Comparison of ENCODE assay signal across 8 cellular contexts in genomic region chr18:3012920-3013810, GRCh38. TPM values are rescaled to one million over a fixed set of nuclear protein-coding genes. Genes with fewer than 3 reads are reported as not detected.
DNase-seq lines count a peak whose midpoint lies in the region; ATAC-seq and TF ChIP-seq lines count a peak whose summit lies in the region.

Gene LPIN2, minus strand, starts transcription at chr18:3013144. Its CDS starts 52,304 bp downstream, at chr18:2960840.

- peak in 1 of 6 experiments; percentile 20 for TF ChIP-seq CTCF in upper lobe of left lung (IDR thresholded peaks at IDR 0.05)

- H3K36me3 Mint-ChIP-seq in T-helper 1 cell treated with Interleukin-12 subunit alpha and Interleukin-12 subunit beta and Interleukin-4 antibody, amounts not matched to agents 30 μg/mL and 1 μg/mL, for 36 hours (ENCODE audit: low read depth) = peaks cover 28% of the 10 kb centered on the region

- peaks cover 0 to 17% (median 0%) of the 10 kb centered on the region in 4 donors for H3K36me3 ChIP-seq in upper lobe of left lung

- H3K4me1 Mint-ChIP-seq in T-helper 1 cell treated with Interleukin-12 subunit alpha and Interleukin-12 subunit beta and Interleukin-4 antibody, amounts not matched to agents 30 μg/mL and 1 μg/mL, for 36 hours (ENCODE audit: low read depth) = peaks cover 62% of the 10 kb centered on the region

- no peaks in the 10 kb centered on the region for H3K27me3 Mint-ChIP-seq in T-helper 1 cell treated with Interleukin-12 subunit alpha and Interleukin-12 subunit beta and Interleukin-4 antibody, amounts not matched to agents 30 μg/mL and 1 μg/mL, for 36 hours (ENCODE audit: low read depth)

- TF ChIP-seq EP300 in upper lobe of left lung (IDR thresholded peaks at IDR 0.05) = peak in 1 of 4 donors; percentile 17

- 1 to 2% methylated on average over 14 to 48 of the region's 93 CpGs for WGBS in upper lobe of left lung, 2 donors

- TF ChIP-seq POLR2A in upper lobe of left lung (IDR thresholded peaks at IDR 0.05) = peak in 2 of 4 donors; percentile 87 to 90

- peak; percentile 88 for ATAC-seq in GM18498 (IDR thresholded peaks at IDR 0.05; ENCODE audit: unreplicated experiment)
- ATAC-seq in HG02938 (IDR thresholded peaks at IDR 0.05; ENCODE audit: unreplicated experiment) = peak; percentile 90
- ATAC-seq in left cardiac atrium = peak; percentile 85 to 92
- peak; percentile 89 to 92 for ATAC-seq in upper lobe of left lung (ENCODE audit: low FRiP score in 2 of 2)

- peak within 1 kb of the TSS; percentile 66 to 99 (median 90) for H3K4me3 ChIP-seq in upper lobe of left lung

- no peaks in the 10 kb centered on the region for H3K9me3 Mint-ChIP-seq in T-helper 1 cell treated with Interleukin-12 subunit alpha and Interleukin-12 subunit beta and Interleukin-4 antibody, amounts not matched to agents 30 μg/mL and 1 μg/mL, for 36 hours

- intact Hi-C loops in left cardiac atrium (cut with DNase I) (no loop called here), posterior vena cava (cut with DNase I) (no loop called here)

- H3K4me3 Mint-ChIP-seq in T-helper 1 cell treated with Interleukin-12 subunit alpha and Interleukin-12 subunit beta and Interleukin-4 antibody, amounts not matched to agents 30 μg/mL and 1 μg/mL, for 36 hours = peak within 1 kb of the TSS; percentile 93

- peak; percentile 91 for DNase-seq in NCI-H1694 treated with DMSO at 0.1 percent for 48 hours (lab: John Stamatoyannopoulos, UW)
- peak; percentile 93 for DNase-seq in amniotic stem cell (lab: John Stamatoyannopoulos, UW)
- DNase-seq in left cardiac atrium = peak; percentile 98
- peak; percentile 100 for DNase-seq in posterior vena cava (ENCODE audit: low spot score)
- DNase-seq in upper lobe of left lung = peak; percentile 99 to 100

- peaks cover 69 to 81% (median 75%) of the 10 kb centered on the region in 4 donors for H3K4me1 ChIP-seq in upper lobe of left lung

- no peaks in the 10 kb centered on the region for H3K27me3 ChIP-seq in upper lobe of left lung

- peak within 1 kb of the TSS; percentile 94 to 100 (median 98) for H3K27ac ChIP-seq in upper lobe of left lung

- no peaks in the 10 kb centered on the region for H3K9me3 ChIP-seq in upper lobe of left lung

- peak within 1 kb of the TSS; percentile 87 for H3K27ac Mint-ChIP-seq in T-helper 1 cell treated with Interleukin-12 subunit alpha and Interleukin-12 subunit beta and Interleukin-4 antibody, amounts not matched to agents 30 μg/mL and 1 μg/mL, for 36 hours

RNA-seq across cellular contexts. Expression of gene LPIN2, which starts in this region (rescaled TPM):
- total RNA-seq in left cardiac atrium (10 to 100 TPM; 15.2 to 16.4 TPM), posterior vena cava (10 to 100 TPM; 23.8 to 27.3 TPM), upper lobe of left lung (100 to 1,000 TPM in 1 of 6 donors, 10 to 100 TPM in 5; 37.7 to 105 (median 57.3) TPM)

Comparison
In these comparisons a context has a peak if more than half of its experiments do, and no peak if none do; other contexts are left out.
1. Peak in every context shown above with its lines: DNase-seq, ATAC-seq, H3K4me3 ChIP-seq and H3K27ac ChIP-seq.